In the genomic region with DNA sequence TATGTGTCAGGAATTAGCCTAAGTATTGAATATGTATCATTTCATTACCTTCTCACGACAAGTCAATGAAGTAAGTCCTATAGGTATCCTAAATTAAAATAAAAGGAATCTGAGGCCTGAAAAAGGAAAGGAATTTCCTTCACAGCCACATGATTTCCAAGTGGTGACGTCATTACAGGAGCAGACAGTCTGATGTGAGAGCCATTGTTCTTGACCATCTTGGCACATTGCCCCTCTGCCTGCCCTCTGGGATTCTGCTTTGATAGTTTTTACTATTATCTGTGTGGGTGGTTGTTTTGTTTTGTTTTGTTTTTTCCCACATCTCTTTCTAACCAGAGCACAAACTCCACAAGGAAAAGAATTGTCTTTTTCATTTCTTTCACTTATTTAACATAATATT, we compare ENCODE assay signal across 22 cellular contexts.
DNase-seq lines count a peak whose midpoint lies in the region; ATAC-seq, FAIRE-seq and TF ChIP-seq lines count a peak whose summit lies in the region.
"Had no signal": no experiment of that assay in that cellular context is flagged by ENCODE, and none has a peak within 500 bp of the region (broad histone marks: within the 10 kb centered on the region; RNA-seq: fewer than 3 reads in every experiment).

No MANE protein-coding gene starts in this region.

- no peak overlapping the region for H3K4me2 ChIP-seq in HepG2 (ENCODE audit: low read depth, low read length)
- no peak overlapping the region for H3K4me2 ChIP-seq in astrocyte (ENCODE audit: low read length)

- TF ChIP-seq POLR2A in HepG2 (IDR thresholded peaks at IDR 0.05; ENCODE audit: insufficient read depth in 1 of 2, low read depth in 2 of 2, low read length in 2 of 2) (no peak), right lobe of liver (IDR thresholded peaks at IDR 0.05) (no peak), stomach (IDR thresholded peaks at IDR 0.05) (no peak)

- DNase-seq in HepG2 (ENCODE audit: low spot score) (peak; percentile 3), right lobe of liver (no peak), astrocyte (ENCODE audit: low read depth) (peak; percentile 11), medulla oblongata (ENCODE audit: extremely low spot score) (peak; percentile 58), Kasumi-1 (lab: John Stamatoyannopoulos, UW) (no peak), stomach (no peak), middle frontal gyrus (ENCODE audit: extremely low spot score, low spot score) (no peak)
- no peak for DNase-seq in activated CD4-positive, alpha-beta T cell treated with anti-CD3 and anti-CD28 coated beads for 1 hour
- DNase-seq: activated CD4-positive, alpha-beta T cell treated with anti-CD3 and anti-CD28 coated beads, Interleukin-2, amount 50 U/mL, for 1 hour; activated naive CD4-positive, alpha-beta T cell treated with anti-CD3 and anti-CD28 coated beads, Interleukin-2, amount 50 U/mL, for 16 hours; CD8-positive, alpha-beta T cell; endodermal cell; H9; NCI-H1092; stimulated activated naive B cell treated with anti-CD40 and anti-IgM and Interleukin-4, amounts not matched to agents 10 μg/mL and 1 μg/mL and 100 μg/mL, for 72 hours; transverse colon had no signal

- H3K9me3 ChIP-seq in HepG2 (ENCODE audit: low read length) = no peaks in the 10 kb centered on the region
- no peaks in the 10 kb centered on the region for H3K9me3 ChIP-seq in right lobe of liver
- no peaks in the 10 kb centered on the region for H3K9me3 ChIP-seq in astrocyte (ENCODE audit: insufficient read depth, low read depth, low read length)
- H3K9me3 ChIP-seq in stomach = no peaks in the 10 kb centered on the region
- H3K9me3 ChIP-seq: ascending aorta, neutrophil, right atrium auricular region, transverse colon had no signal

- POLR2A ChIA-PET in HepG2 (lab: Yijun Ruan, JAX) = no interaction called here

- no peaks in the 10 kb centered on the region for H4K20me1 ChIP-seq in HepG2 (ENCODE audit: insufficient read depth, low read length)
- no peaks in the 10 kb centered on the region for H4K20me1 ChIP-seq in astrocyte (ENCODE audit: insufficient read depth, low read length)

- H3K27me3 ChIP-seq in HepG2 (ENCODE audit: control insufficient read depth in 1 of 2, insufficient read depth in 2 of 2, low read length in 2 of 2) (no peaks in the 10 kb centered on the region), right lobe of liver (no peaks in the 10 kb centered on the region), astrocyte (ENCODE audit: insufficient read depth, low read length) (no peaks in the 10 kb centered on the region), stomach (no peaks in the 10 kb centered on the region)
- H3K27me3 ChIP-seq: ascending aorta, neutrophil, right atrium auricular region, transverse colon had no signal

- in situ Hi-C loops in HepG2 (cut with HindIII; ENCODE audit: extremely low pct_ligation_motif_present, low pct_unique_long_range_greater_than_20kb) = no loop called here

- H3K4me3 ChIP-seq in HepG2 (replicated peaks in 1 of 3; ENCODE audit: insufficient read depth in 1 of 3, low read depth in 2 of 3, low read length in 3 of 3) (no peak overlapping the region), right lobe of liver (no peak overlapping the region), astrocyte (ENCODE audit: insufficient read depth, low read depth, low read length) (no peak overlapping the region), stomach (no peak overlapping the region)
- H3K4me3 ChIP-seq: ascending aorta, right atrium auricular region, transverse colon had no signal

- no peaks in the 10 kb centered on the region for H3K36me3 Mint-ChIP-seq in astrocyte (ENCODE audit: low read depth, unreplicated experiment)
- H3K36me3 Mint-ChIP-seq: CD8-positive, alpha-beta T cell; stimulated activated naive B cell treated with anti-CD40 and anti-IgM and Interleukin-4, amounts not matched to agents 10 μg/mL and 1 μg/mL and 100 μg/mL, for 72 hours had no signal

- no peaks in the 10 kb centered on the region for H3K27me3 Mint-ChIP-seq in astrocyte (ENCODE audit: low read depth, unreplicated experiment)
- H3K27me3 Mint-ChIP-seq: stimulated activated naive B cell treated with anti-CD40 and anti-IgM and Interleukin-4, amounts not matched to agents 10 μg/mL and 1 μg/mL and 100 μg/mL, for 72 hours had no signal

- FAIRE-seq in HepG2 (lab: Jason Lieb, UNC) (no peak), astrocyte (lab: Jason Lieb, UNC) (no peak)
- FAIRE-seq: colon, keratinocyte had no signal

- no peaks in the 10 kb centered on the region for H3K79me2 ChIP-seq in HepG2 (ENCODE audit: insufficient read depth, low read length)
- no peaks in the 10 kb centered on the region for H3K79me2 ChIP-seq in astrocyte (ENCODE audit: insufficient read depth, low read length)

- H3K27ac ChIP-seq in HepG2 (ENCODE audit: extremely low read length, insufficient read depth, low read length) = no peak overlapping the region
- no peak overlapping the region for H3K27ac ChIP-seq in right lobe of liver
- H3K27ac ChIP-seq in astrocyte (ENCODE audit: low read depth, low read length) = no peak overlapping the region
- no peak overlapping the region for H3K27ac ChIP-seq in stomach
- H3K27ac ChIP-seq: ascending aorta, HL-60, neutrophil, right atrium auricular region, transverse colon had no signal

- H3K36me3 ChIP-seq in HepG2 (replicated peaks in 1 of 2; ENCODE audit: control insufficient read depth in 1 of 2, insufficient read depth in 2 of 2, low read length in 2 of 2) = no peaks in the 10 kb centered on the region
- H3K36me3 ChIP-seq in right lobe of liver = no peaks in the 10 kb centered on the region
- H3K36me3 ChIP-seq in astrocyte (ENCODE audit: insufficient read depth, low read length) = no peaks in the 10 kb centered on the region
- H3K36me3 ChIP-seq in stomach = no peaks in the 10 kb centered on the region
- H3K36me3 ChIP-seq: ascending aorta, neutrophil, right atrium auricular region, transverse colon had no signal

- H2AFZ ChIP-seq in HepG2 (ENCODE audit: low read length) (no peak overlapping the region), astrocyte (ENCODE audit: low read depth, low read length) (no peak overlapping the region)

- no peaks in the 10 kb centered on the region for H3K9me3 Mint-ChIP-seq in astrocyte (ENCODE audit: unreplicated experiment)
- H3K9me3 Mint-ChIP-seq: CD8-positive, alpha-beta T cell; H9; stimulated activated naive B cell treated with anti-CD40 and anti-IgM and Interleukin-4, amounts not matched to agents 10 μg/mL and 1 μg/mL and 100 μg/mL, for 72 hours had no signal

- CTCF ChIA-PET in HepG2 (lab: Yijun Ruan, JAX; ENCODE audit: low intra/inter-chr PET ratio, low total read pairs) = no interaction called here

- TF ChIP-seq EP300 in HepG2 (IDR thresholded peaks at IDR 0.05; ENCODE audit: low read depth in 2 of 2, low read length in 2 of 2) = no peak
- no peak for TF ChIP-seq EP300 in HepG2 (CRISPR knock-in tag; IDR thresholded peaks at IDR 0.05; ENCODE audit: borderline replicate concordance)
- no peak for TF ChIP-seq EP300 in stomach (IDR thresholded peaks at IDR 0.05)

- H3K27ac Mint-ChIP-seq in astrocyte (ENCODE audit: unreplicated experiment) = peak overlapping the region; percentile 94
- H3K27ac Mint-ChIP-seq: CD8-positive, alpha-beta T cell; endodermal cell; stimulated activated naive B cell treated with anti-CD40 and anti-IgM and Interleukin-4, amounts not matched to agents 10 μg/mL and 1 μg/mL and 100 μg/mL, for 72 hours had no signal

- no peak for TF ChIP-seq RAD21 in HepG2 (CRISPR knock-in tag; IDR thresholded peaks at IDR 0.05)

- TF ChIP-seq CTCF in HepG2 (CRISPR knock-in tag; IDR thresholded peaks at IDR 0.05) (no peak), right lobe of liver (IDR thresholded peaks at IDR 0.05) (no peak), astrocyte (IDR thresholded peaks at IDR 0.05; ENCODE audit: insufficient read depth, low read depth, low read length) (no peak), stomach (IDR thresholded peaks at IDR 0.05) (no peak)

- intact Hi-C loops in HepG2 (cut with micrococcal nuclease; ENCODE audit: unreplicated experiment) (no loop called here), right lobe of liver (cut with DNase I) (no loop called here), stomach (cut with DNase I; ENCODE audit: low total_unique reads) (no loop called here)

- H3K4me3 Mint-ChIP-seq in astrocyte (ENCODE audit: unreplicated experiment) = no peak overlapping the region
- H3K4me3 Mint-ChIP-seq: CD8-positive, alpha-beta T cell; endodermal cell; H9; stimulated activated naive B cell treated with anti-CD40 and anti-IgM and Interleukin-4, amounts not matched to agents 10 μg/mL and 1 μg/mL and 100 μg/mL, for 72 hours had no signal

- H3K4me1 Mint-ChIP-seq in astrocyte (ENCODE audit: low read depth, unreplicated experiment) = peaks cover 19% of the 10 kb centered on the region
- H3K4me1 Mint-ChIP-seq: endodermal cell; H9; stimulated activated naive B cell treated with anti-CD40 and anti-IgM and Interleukin-4, amounts not matched to agents 10 μg/mL and 1 μg/mL and 100 μg/mL, for 72 hours had no signal

- BruUV-seq in HepG2 (replicated peaks; lab: Mats Ljungman, UMichigan) = no TSS peak

- ATAC-seq in HepG2 (no peak), right lobe of liver (no peak)
- ATAC-seq: CD8-positive, alpha-beta T cell; stimulated activated naive B cell treated with anti-CD40 and anti-IgM and Interleukin-4, amounts not matched to agents 10 μg/mL and 1 μg/mL and 100 μg/mL, for 72 hours had no signal

- WGBS in HepG2 (ENCODE audit: low lambda C conversion rate) = 7% methylated on average over 2 of the region's 2 CpGs
- 42% methylated on average over 2 of the region's 2 CpGs for WGBS in right lobe of liver (ENCODE audit: insufficient coverage, low coverage, low lambda C conversion rate, missing lambda C conversion rate)
- 66 to 80% (median 76%) methylated on average over 2 of the region's 2 CpGs for WGBS in stomach, 5 donors

- no peaks in the 10 kb centered on the region for H3K4me1 ChIP-seq in HepG2 (ENCODE audit: insufficient read depth, low read length)
- no peaks in the 10 kb centered on the region for H3K4me1 ChIP-seq in right lobe of liver
- H3K4me1 ChIP-seq in astrocyte (ENCODE audit: insufficient read depth, low read length) = no peaks in the 10 kb centered on the region
- H3K4me1 ChIP-seq in stomach = no peaks in the 10 kb centered on the region
- H3K4me1 ChIP-seq: ascending aorta, right atrium auricular region, transverse colon had no signal

- no peak overlapping the region for H3K9ac ChIP-seq in HepG2 (ENCODE audit: insufficient read depth, low read depth, low read length)
- no peak overlapping the region for H3K9ac ChIP-seq in astrocyte (ENCODE audit: low read length)

TF ChIP-seq in HepG2, 621 proteins besides CTCF, POLR2A, EP300 and RAD21 (continues in another document):
- TF ChIP-seq ATF7 (IDR thresholded peaks at IDR 0.05) = peak; percentile 99
- no peak for TF ChIP-seq ATF7 (CRISPR knock-in tag; IDR thresholded peaks at IDR 0.05)
- TF ChIP-seq CREB1 (IDR thresholded peaks at IDR 0.05) = peak; percentile 94
- TF ChIP-seq CREB1 (CRISPR knock-in tag; IDR thresholded peaks at IDR 0.05) = no peak

Comparison
In these comparisons a context has a peak if more than half of its experiments do, and no peak if none do; other contexts are left out.
1. DNase-seq: peak in HepG2 (single experiment), astrocyte (single experiment) and medulla oblongata (single experiment); none in right lobe of liver (0 of 3), Kasumi-1 (0 of 2), activated CD4-positive, alpha-beta T cell treated with anti-CD3 and anti-CD28 coated beads for 1 hour (single experiment), stomach (single experiment) and middle frontal gyrus (single experiment).